Comparison of ENCODE assay signal across 21 cellular contexts in the genomic region with DNA sequence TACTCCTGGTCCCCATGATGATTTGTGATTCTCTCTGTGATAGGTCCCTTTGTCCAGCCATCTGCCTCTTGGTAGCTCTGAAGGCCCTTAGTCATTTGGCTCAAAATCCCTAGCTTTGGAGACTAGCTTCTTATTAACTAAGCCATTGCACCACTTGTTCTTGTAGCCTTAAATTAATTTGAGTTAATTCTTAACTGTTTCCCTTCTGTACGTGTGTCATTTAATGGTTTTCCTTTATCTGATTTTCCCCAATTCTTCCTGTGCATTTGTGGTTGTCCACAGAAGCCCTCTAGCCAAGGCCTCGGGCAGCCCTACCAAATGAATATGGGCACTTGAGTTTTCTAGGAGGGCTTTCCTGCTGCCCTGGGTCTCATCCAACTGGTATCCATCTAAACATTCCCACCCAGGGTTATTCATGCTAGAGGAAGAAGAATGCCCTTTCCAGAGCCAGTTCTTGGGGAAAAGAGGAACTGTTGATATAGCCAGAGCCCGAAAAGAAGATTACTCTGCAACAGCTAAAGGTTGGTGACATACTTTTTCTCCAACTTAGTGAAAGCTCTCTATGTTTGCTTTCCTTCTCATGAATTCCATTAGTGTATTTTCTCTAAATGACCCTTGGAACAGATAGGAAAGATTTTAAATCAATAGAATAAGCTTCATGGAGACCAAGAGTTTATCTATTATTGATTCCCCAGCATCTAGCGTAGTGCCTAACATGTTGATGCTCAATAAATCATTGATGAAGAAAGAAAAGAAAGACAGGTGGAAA. TPM values are rescaled to one million over a fixed set of nuclear protein-coding genes. Genes with fewer than 3 reads are reported as not detected.
DNase-seq lines count a peak whose midpoint lies in the region; ATAC-seq, FAIRE-seq and TF ChIP-seq lines count a peak whose summit lies in the region.
"Had no signal": no experiment of that assay in that cellular context is flagged by ENCODE, and none has a peak within 500 bp of the region (broad histone marks: within the 10 kb centered on the region; RNA-seq: fewer than 3 reads in every experiment).

No MANE protein-coding gene starts in this region.

- 45% methylated on average over 4 of the region's 4 CpGs for WGBS in K562 (ENCODE audit: insufficient coverage, low coverage, missing lambda C conversion rate)
- WGBS in upper lobe of left lung, 2 donors, result 64 to 71% methylated on average over 4 of the region's 4 CpGs

- DNase-seq in ACHN, result peak; percentile 86
- no peak for DNase-seq in K562 (ENCODE audit: extremely low read depth in 1 of 4, low spot score in 3 of 4)
- no peak for DNase-seq in left colon
- no peak for DNase-seq in upper lobe of left lung
- no peak for DNase-seq in stimulated activated CD8-positive, alpha-beta memory T cell treated with anti-CD3 and anti-CD28 coated beads, Interleukin-4, amount 100 ng/mL, for 48 hours
- no peak for DNase-seq in activated effector memory CD4-positive, alpha-beta T cell treated with Interleukin-2 at 50 U/mL for 16 hours
- DNase-seq: 8988T, COR-L47, DMS53, GOT3, MM.1S, NCI-H1417, NCI-H2029, NCI-H2171 treated with DMSO at 0.1 percent for 48 hours, NCI-H510A had no signal

- TF ChIP-seq POLR2A in K562 (conservative IDR thresholded peaks at IDR 0.05) (no peak), upper lobe of left lung (IDR thresholded peaks at IDR 0.05) (no peak)

- H4K20me1 ChIP-seq in K562 (replicated peaks; ENCODE audit: control insufficient read depth, insufficient read depth, low read length), result no peaks in the 10 kb centered on the region

- intact Hi-C loops in K562 (cut with micrococcal nuclease), result no loop called here
- intact Hi-C loops in left colon (cut with DNase I, micrococcal nuclease), result no loop called here

- H3K4me3 ChIP-seq in K562, result no peak overlapping the region
- H3K4me3 ChIP-seq in upper lobe of left lung, result no peak overlapping the region
- H3K4me3 ChIP-seq: GM12878 had no signal

- H3K27ac ChIP-seq in K562 (ENCODE audit: extremely low read depth, low read depth, low read length) (no peak overlapping the region), upper lobe of left lung (no peak overlapping the region)
- H3K27ac ChIP-seq: HL-60, KMS-11 had no signal

- H3K4me3 Mint-ChIP-seq in nephron, result peak overlapping the region; percentile 57 to 77 (median 77)
- H3K4me3 Mint-ChIP-seq: CD14-positive monocyte had no signal

- FAIRE-seq in K562 (lab: Jason Lieb, UNC), result no peak
- FAIRE-seq: GM12878 had no signal

- H3K9me3 ChIP-seq in K562 (replicated peaks; ENCODE audit: control insufficient read depth, insufficient read depth, low read depth, low read length) (no peaks in the 10 kb centered on the region; the same call in 1 of the 2 replicates), upper lobe of left lung (no peaks in the 10 kb centered on the region)

- peaks cover 8% of the 10 kb centered on the region for H3K4me1 Mint-ChIP-seq in nephron

- H3K27me3 ChIP-seq in K562 (ENCODE audit: control insufficient read depth in 2 of 2, insufficient read depth in 2 of 2, low read length in 2 of 2), result no peaks in the 10 kb centered on the region
- H3K27me3 ChIP-seq in upper lobe of left lung, result no peaks in the 10 kb centered on the region

- H3K36me3 ChIP-seq in K562 (ENCODE audit: control insufficient read depth, insufficient read depth, low read length), result no peaks in the 10 kb centered on the region
- no peaks in the 10 kb centered on the region for H3K36me3 ChIP-seq in upper lobe of left lung

- BruUV-seq in K562 (replicated peaks; lab: Mats Ljungman, UMichigan), result no TSS peak

- no peaks in the 10 kb centered on the region for H3K36me3 Mint-ChIP-seq in nephron (ENCODE audit: low read depth)
- H3K36me3 Mint-ChIP-seq: CD14-positive monocyte had no signal

- TF ChIP-seq CTCF in K562 (IDR thresholded peaks at IDR 0.05 in 2 of 3, conservative IDR thresholded peaks at IDR 0.05 in 1 of 3; ENCODE audit: insufficient read depth in 2 of 3, low read depth in 1 of 3, low read length in 3 of 3) (no peak), nephron (IDR thresholded peaks at IDR 0.05; ENCODE audit: unreplicated experiment in 3 of 3) (no peak), upper lobe of left lung (IDR thresholded peaks at IDR 0.05) (no peak)

- no peaks in the 10 kb centered on the region for H3K9me1 ChIP-seq in K562 (ENCODE audit: control insufficient read depth, insufficient read depth, low read length)

- peaks cover 5% of the 10 kb centered on the region for H3K9me3 Mint-ChIP-seq in nephron

- H3K79me2 ChIP-seq in K562 (ENCODE audit: control insufficient read depth, insufficient read depth, low read length), result no peaks in the 10 kb centered on the region

- no peak overlapping the region for H3K9ac ChIP-seq in K562 (ENCODE audit: insufficient read depth in 1 of 2, low read depth in 2 of 2, low read length in 2 of 2)
- H3K9ac ChIP-seq: KMS-11 had no signal

- no peak overlapping the region for H3K4me2 ChIP-seq in K562 (ENCODE audit: insufficient read depth, low read length)
- H3K4me2 ChIP-seq: KMS-11 had no signal

- peak overlapping the region; percentile 72 to 94 (median 91) for H3K27ac Mint-ChIP-seq in nephron
- H3K27ac Mint-ChIP-seq: CD14-positive monocyte had no signal

- no peak for TF ChIP-seq EP300 in K562 (IDR thresholded peaks at IDR 0.05; ENCODE audit: low read length)
- no peak for TF ChIP-seq EP300 in upper lobe of left lung (IDR thresholded peaks at IDR 0.05)

- no peaks in the 10 kb centered on the region for H3K27me3 Mint-ChIP-seq in nephron (ENCODE audit: low read depth)

- no peak for TF ChIP-seq RAD21 in K562 (CRISPR knock-in tag; conservative IDR thresholded peaks at IDR 0.05 in 1 of 2, IDR thresholded peaks at IDR 0.05 in 1 of 2)

- POLR2A ChIA-PET in K562 (lab: Yijun Ruan, JAX), result interaction anchor here (1.0 to 2.0 kb wide), 6 partner anchors 8 to 13 kb away, joined by 3 to 7 read pairs (median 4); no protein-coding TSS in a partner anchor

- CTCF ChIA-PET in K562 (lab: Yijun Ruan, JAX; ENCODE audit: low intra/inter-chr PET ratio), result no interaction called here

- H2AFZ ChIP-seq in K562 (ENCODE audit: low read depth, low read length), result peak overlapping the region; percentile 47

- H3K4me1 ChIP-seq in K562 (replicated peaks in 1 of 2; ENCODE audit: control insufficient read depth in 2 of 2, insufficient read depth in 2 of 2, low read length in 2 of 2), result peaks cover 0 to 12% of the 10 kb centered on the region in 2 experiments; a peak in 2 of 5 replicates
- peaks cover 0 to 12% (median 7%) of the 10 kb centered on the region in 4 donors for H3K4me1 ChIP-seq in upper lobe of left lung

- in situ Hi-C loops in ACHN (cut with HindIII; ENCODE audit: low pct_ligation_motif_present, low pct_unique_long_range_greater_than_20kb, low sequenced_read_pairs), result no loop called here
- in situ Hi-C loops in K562 (cut with MboI), result no loop called here

- ATAC-seq in K562 (no peak), left colon (peak; percentile 5), upper lobe of left lung (ENCODE audit: low FRiP score in 2 of 2) (no peak), HG03469 (IDR thresholded peaks at IDR 0.05; ENCODE audit: unreplicated experiment) (no peak)
- ATAC-seq: GM12878 had no signal

TF ChIP-seq in K562, 482 proteins besides CTCF, POLR2A, EP300 and RAD21 (continues in another document):
- no peak for TF ChIP-seq ZNF766 (CRISPR knock-in tag; conservative IDR thresholded peaks at IDR 0.05)
- no peak for TF ChIP-seq HNRNPH1 (optimal IDR thresholded peaks at IDR 0.05; ENCODE audit: low read depth, low read length)
- TF ChIP-seq, protein P1, sequence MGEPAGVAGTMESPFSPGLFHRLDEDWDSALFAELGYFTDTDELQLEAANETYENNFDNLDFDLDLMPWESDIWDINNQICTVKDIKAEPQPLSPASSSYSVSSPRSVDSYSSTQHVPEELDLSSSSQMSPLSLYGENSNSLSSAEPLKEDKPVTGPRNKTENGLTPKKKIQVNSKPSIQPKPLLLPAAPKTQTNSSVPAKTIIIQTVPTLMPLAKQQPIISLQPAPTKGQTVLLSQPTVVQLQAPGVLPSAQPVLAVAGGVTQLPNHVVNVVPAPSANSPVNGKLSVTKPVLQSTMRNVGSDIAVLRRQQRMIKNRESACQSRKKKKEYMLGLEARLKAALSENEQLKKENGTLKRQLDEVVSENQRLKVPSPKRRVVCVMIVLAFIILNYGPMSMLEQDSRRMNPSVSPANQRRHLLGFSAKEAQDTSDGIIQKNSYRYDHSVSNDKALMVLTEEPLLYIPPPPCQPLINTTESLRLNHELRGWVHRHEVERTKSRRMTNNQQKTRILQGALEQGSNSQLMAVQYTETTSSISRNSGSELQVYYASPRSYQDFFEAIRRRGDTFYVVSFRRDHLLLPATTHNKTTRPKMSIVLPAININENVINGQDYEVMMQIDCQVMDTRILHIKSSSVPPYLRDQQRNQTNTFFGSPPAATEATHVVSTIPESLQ (CRISPR knock-in tag; IDR thresholded peaks at IDR 0.05), result no peak
- TF ChIP-seq ZBTB8A (IDR thresholded peaks at IDR 0.05; ENCODE audit: partially characterized antibody), result no peak
- TF ChIP-seq YY1 (IDR thresholded peaks at IDR 0.05; ENCODE audit: borderline replicate concordance in 1 of 3, control insufficient read depth in 1 of 3, extremely low read depth in 1 of 3, insufficient read depth in 3 of 3, insufficient read length in 1 of 3, insufficient replicate concordance in 2 of 3, low read depth in 1 of 3, low read length in 2 of 3), result no peak
- peak; percentile 86 for TF ChIP-seq SPI1 (IDR thresholded peaks at IDR 0.05; ENCODE audit: borderline replicate concordance, low read depth, low read length)
- TF ChIP-seq MEIS2 (IDR thresholded peaks at IDR 0.05; ENCODE audit: partially characterized antibody), result no peak
- no peak for TF ChIP-seq RUNX1 (IDR thresholded peaks at IDR 0.05; ENCODE audit: low read depth)

RNA-seq across cellular contexts. Expression of a gene that starts 44.2 kb away (rescaled TPM):
- total RNA-seq in K562 (2011; cell fraction: chromatin; rRNA removed; ENCODE audit: low replicate concordance), result 53.5 and 97.8 TPM in 2 replicates
- total RNA-seq in K562 (2011; cell fraction: nucleolus; rRNA removed), result 22.0 and 29.1 TPM in 2 replicates
- 61.7 and 84.8 TPM in 2 replicates for total RNA-seq in K562 (2011; cell fraction: nucleoplasm; rRNA removed)
- total RNA-seq in K562 (2014; rRNA removed) (22.9 and 24.8 TPM in 2 replicates), K562 (2014; rRNA removed; fragmentation: Illumina TruSeq; extraction: Trizol) (39.4 and 43.6 TPM in 2 replicates), K562 (2015; rRNA removed; fragmentation: Illumina TruSeq; extraction: Trizol) (33.5 and 33.7 TPM in 2 replicates), K562 (2021) (30.7 and 36.3 TPM in 2 replicates), left colon (100 to 1,000 TPM; 120 to 143 TPM), upper lobe of left lung (100 to 1,000 TPM in 2 of 6 donors, 10 to 100 TPM in 4; 80.2 to 146 (median 91.8) TPM)
- polyA plus RNA-seq in K562 (2011; rRNA removed) (18.0 and 22.5 TPM in 2 replicates), K562 (2014; fragmentation: Illumina TruSeq; extraction: Trizol) (24.0 and 26.2 TPM in 2 replicates), K562 (2014; fragmentation: Nextera tagmentation; extraction: Ambion mirVana) (10 to 100 TPM; 14.2 to 17.9 TPM), K562 (2014; rRNA removed) (12.1 and 12.6 TPM in 2 replicates)
- polyA plus RNA-seq in K562 (2011; cell fraction: cytosol; rRNA removed), result 6.7 and 14.9 TPM in 2 replicates
- polyA plus RNA-seq in K562 (2011; cell fraction: nucleus; rRNA removed), result 22.7 and 28.6 TPM in 2 replicates
- 19.0 and 21.1 TPM in 2 replicates for polyA plus RNA-seq in K562 (2012)
- 64.1 and 109 TPM in 2 replicates for polyA minus RNA-seq in K562 (2011; rRNA and poly(A)+ RNA removed)
- polyA minus RNA-seq in K562 (2011; cell fraction: cytosol; rRNA and poly(A)+ RNA removed), result 27.8 and 34.9 TPM in 2 replicates
- polyA minus RNA-seq in K562 (2011; cell fraction: nucleus; rRNA and poly(A)+ RNA removed), result 35.9 and 61.9 TPM in 2 replicates
